Comparison of ENCODE assay signal across 23 cellular contexts in the genomic region with DNA sequence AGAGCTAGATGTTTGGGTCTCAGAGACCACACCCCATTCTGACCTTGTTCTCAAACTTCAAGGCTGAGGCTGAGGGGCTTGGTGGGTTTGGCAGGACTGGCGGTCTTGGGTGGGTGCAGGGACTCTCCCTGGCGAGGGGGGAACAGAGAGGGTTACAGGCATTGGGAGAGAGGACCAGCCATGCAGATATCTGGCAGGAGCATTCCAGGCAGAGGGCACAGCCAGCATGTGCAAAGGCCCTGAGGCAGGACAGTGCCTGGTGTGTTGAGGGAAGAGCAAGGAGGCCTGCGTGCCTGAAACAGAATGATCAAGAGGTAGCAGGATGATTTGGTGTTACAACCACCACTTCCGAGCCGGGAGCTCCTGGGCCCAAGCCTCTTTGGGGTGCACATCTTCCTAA. TPM values are rescaled to one million over a fixed set of nuclear protein-coding genes. Genes with fewer than 3 reads are reported as not detected.
"Had no signal": no experiment of that assay in that cellular context is flagged by ENCODE, and none has a peak within 500 bp of the region (broad histone marks: within the 10 kb centered on the region; RNA-seq: fewer than 3 reads in every experiment).

No MANE protein-coding gene starts in this region.

- H3K36me3 ChIP-seq: lower lobe of right lung, sigmoid colon, thoracic aorta, upper lobe of right lung had no signal

- H3K9me3 Mint-ChIP-seq: activated naive CD8-positive, alpha-beta T cell treated with anti-CD3 and anti-CD28 coated beads, Interleukin-2, amount 50 U/mL, for 24 hours; activated T-cell treated with anti-CD3 and anti-CD28 coated beads, Interleukin-2, amount 50 U/mL, for 4 hours; activated T-helper 2 cell treated with anti-CD3 and anti-CD28 coated beads, Interferon-gamma antibody, Interleukin-2, Interleukin-4, amounts not matched to agents 10 μg/mL and 5 μg/mL and 100 μg/mL, durations not matched to agents 14 hours and 24 hours and 36 hours; nephron progenitor cell had no signal

- DNase-seq: activated CD4-positive, alpha-beta T cell treated with anti-CD3 and anti-CD28 coated beads, Interleukin-2, amount 10 ng/mL, durations not matched to agents 7 days and 5 days; activated CD8-positive, alpha-beta memory T cell treated with anti-CD3 and anti-CD28 coated beads, Interleukin-2, amount 50 U/mL, for 48 hours; activated naive CD4-positive, alpha-beta T cell; activated naive CD8-positive, alpha-beta T cell treated with anti-CD3 and anti-CD28 coated beads, Interleukin-2, amount 50 U/mL, for 24 hours; activated T-cell treated with anti-CD3 and anti-CD28 coated beads, Interleukin-2, amount 50 U/mL, for 4 hours; dermis blood vessel endothelial cell; effector CD8-positive, alpha-beta T cell; foreskin keratinocyte; lower lobe of right lung; mesendoderm; mucosa of descending colon; nephron progenitor cell; occipital lobe; sigmoid colon; stimulated activated CD4-positive, alpha-beta T cell treated with anti-CD3 and anti-CD28 coated beads, Interleukin-2, amount 100 ng/mL, for 48 hours; stimulated activated naive CD4-positive, alpha-beta T cell treated with Interleukin-2 at 50 U/mL for 16 hours; T-helper 17 cell; upper lobe of right lung had no signal

- H3K4me3 Mint-ChIP-seq: activated CD4-positive, alpha-beta T cell treated with anti-CD3 and anti-CD28 coated beads, Interleukin-2, amount 10 ng/mL, durations not matched to agents 7 days and 5 days; activated naive CD8-positive, alpha-beta T cell treated with anti-CD3 and anti-CD28 coated beads, Interleukin-2, amount 50 U/mL, for 24 hours; activated T-cell treated with anti-CD3 and anti-CD28 coated beads, Interleukin-2, amount 50 U/mL, for 4 hours; nephron progenitor cell; T-helper 17 cell had no signal

- H3K27ac Mint-ChIP-seq: activated naive CD8-positive, alpha-beta T cell treated with anti-CD3 and anti-CD28 coated beads, Interleukin-2, amount 50 U/mL, for 24 hours; activated T-helper 2 cell treated with anti-CD3 and anti-CD28 coated beads, Interferon-gamma antibody, Interleukin-2, Interleukin-4, amounts not matched to agents 10 μg/mL and 5 μg/mL and 100 μg/mL, durations not matched to agents 14 hours and 24 hours and 36 hours; nephron progenitor cell; T-helper 17 cell had no signal

- H3K27me3 ChIP-seq: foreskin keratinocyte had no signal

- H3K27me3 Mint-ChIP-seq: T-helper 17 cell had no signal

- H3K4me3 ChIP-seq: lower lobe of right lung, mucosa of descending colon, sigmoid colon, thoracic aorta, upper lobe of right lung had no signal

- ATAC-seq: activated naive CD8-positive, alpha-beta T cell treated with anti-CD3 and anti-CD28 coated beads, Interleukin-2, amount 50 U/mL, for 24 hours; activated T-cell treated with anti-CD3 and anti-CD28 coated beads, Interleukin-2, amount 50 U/mL, for 4 hours; foreskin keratinocyte; left lobe of liver; lower lobe of right lung; mucosa of descending colon; T-helper 17 cell; upper lobe of right lung had no signal

- H3K4me1 ChIP-seq: foreskin keratinocyte had no signal

- H3K27ac ChIP-seq: foreskin keratinocyte, lower lobe of right lung, sigmoid colon, thoracic aorta, upper lobe of right lung had no signal

- H3K9me3 ChIP-seq: lower lobe of right lung, mucosa of descending colon, sigmoid colon, thoracic aorta, upper lobe of right lung had no signal

RNA-seq across cellular contexts. Expression of gene NFILZ, which starts 27.4 kb away (rescaled TPM):
- total RNA-seq: activated CD4-positive, alpha-beta T cell treated with anti-CD3 and anti-CD28 coated beads, Interleukin-2, amount 10 ng/mL, durations not matched to agents 7 days and 5 days; activated T-cell treated with anti-CD3 and anti-CD28 coated beads, Interleukin-2, amount 50 U/mL, for 4 hours; activated T-helper 2 cell treated with anti-CD3 and anti-CD28 coated beads, Interferon-gamma antibody, Interleukin-2, Interleukin-4, amounts not matched to agents 10 μg/mL and 5 μg/mL and 100 μg/mL, durations not matched to agents 14 hours and 24 hours and 36 hours; dermis blood vessel endothelial cell; foreskin keratinocyte; kidney epithelial cell; left lobe of liver; lower lobe of right lung; mucosa of descending colon; occipital lobe; sigmoid colon; T-helper 17 cell; thoracic aorta; upper lobe of right lung had no signal
- polyA plus RNA-seq: esophagus, foreskin keratinocyte, sigmoid colon had no signal

RNA-seq across cellular contexts. Expression of gene ACTL9, which starts 40.7 kb away (rescaled TPM):
- total RNA-seq: activated CD4-positive, alpha-beta T cell treated with anti-CD3 and anti-CD28 coated beads, Interleukin-2, amount 10 ng/mL, durations not matched to agents 7 days and 5 days; activated T-cell treated with anti-CD3 and anti-CD28 coated beads, Interleukin-2, amount 50 U/mL, for 4 hours; activated T-helper 2 cell treated with anti-CD3 and anti-CD28 coated beads, Interferon-gamma antibody, Interleukin-2, Interleukin-4, amounts not matched to agents 10 μg/mL and 5 μg/mL and 100 μg/mL, durations not matched to agents 14 hours and 24 hours and 36 hours; dermis blood vessel endothelial cell; foreskin keratinocyte; kidney epithelial cell; left lobe of liver; lower lobe of right lung; mucosa of descending colon; occipital lobe; sigmoid colon; T-helper 17 cell; thoracic aorta; upper lobe of right lung had no signal
- polyA plus RNA-seq: esophagus, foreskin keratinocyte, sigmoid colon had no signal

RNA-seq across cellular contexts. Expression of gene ADAMTS10, which starts 47.4 kb away (rescaled TPM):
- total RNA-seq: foreskin keratinocyte had no signal
- polyA plus RNA-seq: foreskin keratinocyte had no signal
